8 cellular contexts compared by ENCODE assay signal in genomic region chr19:34254552-34255432, GRCh38. TPM values are rescaled to one million over a fixed set of nuclear protein-coding genes. Genes with fewer than 3 reads are reported as not detected.
DNase-seq lines count a peak whose midpoint lies in the region; ATAC-seq and TF ChIP-seq lines count a peak whose summit lies in the region.

A gene with protein sequence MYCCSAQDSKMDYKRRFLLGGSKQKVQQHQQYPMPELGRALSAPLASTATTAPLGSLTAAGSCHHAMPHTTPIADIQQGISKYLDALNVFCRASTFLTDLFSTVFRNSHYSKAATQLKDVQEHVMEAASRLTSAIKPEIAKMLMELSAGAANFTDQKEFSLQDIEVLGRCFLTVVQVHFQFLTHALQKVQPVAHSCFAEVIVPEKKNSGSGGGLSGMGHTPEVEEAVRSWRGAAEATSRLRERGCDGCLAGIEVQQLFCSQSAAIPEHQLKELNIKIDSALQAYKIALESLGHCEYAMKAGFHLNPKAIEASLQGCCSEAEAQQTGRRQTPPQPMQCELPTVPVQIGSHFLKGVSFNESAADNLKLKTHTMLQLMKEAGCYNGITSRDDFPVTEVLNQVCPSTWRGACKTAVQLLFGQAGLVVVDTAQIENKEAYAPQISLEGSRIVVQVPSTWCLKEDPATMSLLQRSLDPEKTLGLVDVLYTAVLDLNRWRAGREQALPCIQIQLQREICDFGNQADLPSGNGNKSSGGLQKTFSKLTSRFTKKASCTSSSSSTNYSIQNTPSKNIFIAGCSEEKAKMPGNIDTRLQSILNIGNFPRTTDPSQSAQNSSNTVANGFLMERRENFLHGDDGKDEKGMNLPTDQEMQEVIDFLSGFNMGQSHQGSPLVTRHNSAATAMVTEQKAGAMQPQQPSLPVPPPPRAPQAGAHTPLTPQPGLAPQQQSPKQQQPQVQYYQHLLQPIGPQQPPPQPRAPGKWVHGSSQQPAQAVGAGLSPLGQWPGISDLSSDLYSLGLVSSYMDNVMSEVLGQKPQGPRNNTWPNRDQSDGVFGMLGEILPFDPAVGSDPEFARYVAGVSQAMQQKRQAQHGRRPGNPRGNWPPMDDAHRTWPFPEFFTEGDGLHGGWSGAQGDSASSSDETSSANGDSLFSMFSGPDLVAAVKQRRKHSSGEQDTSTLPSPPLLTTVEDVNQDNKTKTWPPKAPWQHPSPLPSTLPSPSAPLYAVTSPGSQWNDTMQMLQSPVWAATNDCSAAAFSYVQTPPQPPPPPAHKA (N-terminal part only) (plus strand): TSS chr19:34254554. CDS start chr19:34300474, 45,920 bp downstream.

- H3K27me3 ChIP-seq in SJSA1 (replicated peaks) (no peaks in the 10 kb centered on the region), right cardiac atrium (ENCODE audit: control insufficient read depth, insufficient read depth) (no peaks in the 10 kb centered on the region)

- peaks cover 15% of the 10 kb centered on the region for H3K4me1 Mint-ChIP-seq in CD14-positive monocyte

- peak; percentile 89 for ATAC-seq in GM19372 (IDR thresholded peaks at IDR 0.05; ENCODE audit: low read depth, unreplicated experiment)
- ATAC-seq in HG03432 (IDR thresholded peaks at IDR 0.05; ENCODE audit: unreplicated experiment): peak; percentile 91
- ATAC-seq in right cardiac atrium: peak; percentile 63 to 71

- under 1% methylated on average over 111 of the region's 112 CpGs for WGBS in right cardiac atrium

- H3K4me1 ChIP-seq in SJSA1 (replicated peaks) (peaks cover 28% of the 10 kb centered on the region), right cardiac atrium (ENCODE audit: control insufficient read depth, insufficient read depth, low read length) (no peaks in the 10 kb centered on the region)

- peak within 1 kb of the TSS in 6 of 7 donors; percentile 62 to 91 (median 82) for H3K27ac Mint-ChIP-seq in CD14-positive monocyte

- intact Hi-C loops in CD14-positive monocyte (cut with micrococcal nuclease) (loop anchor here (5.0 to 10.0 kb wide), 2 partner anchors 80 to 83 kb away; no protein-coding TSS in a partner anchor), right cardiac atrium (cut with DNase I) (no loop called here)

- DNase-seq in CD14-positive monocyte (ENCODE audit: low spot score) (no peak), SJSA1 (ENCODE audit: low read depth in 1 of 2, low spot score in 2 of 2) (peak; percentile 62 to 80), amniotic epithelial cell (ENCODE audit: low read depth) (peak; percentile 47), right cardiac atrium (peak; percentile 50 to 81 (median 80)), retina (peak; percentile 70), cerebellar nuclear complex (lab: John Stamatoyannopoulos, UW) (no peak)

- peak within 1 kb of the TSS; percentile 96 to 97 for H3K4me3 Mint-ChIP-seq in CD14-positive monocyte

- no peak for TF ChIP-seq CTCF in CD14-positive monocyte (IDR thresholded peaks at IDR 0.05)

- H3K9me3 ChIP-seq in SJSA1 (replicated peaks): 0 out of 2 replicates have a peak, but pooled peaks cover 4% of the 10 kb centered on the region
- H3K9me3 ChIP-seq in right cardiac atrium (ENCODE audit: control insufficient read depth, low read length): no peaks in the 10 kb centered on the region

- peaks cover 0 to 13% (median 3%) of the 10 kb centered on the region in 7 donors for H3K9me3 Mint-ChIP-seq in CD14-positive monocyte

- H3K4me3 ChIP-seq in SJSA1 (peak within 1 kb of the TSS; percentile 100), right cardiac atrium (ENCODE audit: low read length) (peak within 1 kb of the TSS; percentile 89)

- H3K36me3 Mint-ChIP-seq in CD14-positive monocyte: peaks cover 0 to 6% of the 10 kb centered on the region in 2 donors

- H3K27ac ChIP-seq in SJSA1: peak within 1 kb of the TSS; percentile 81
- H3K27ac ChIP-seq in right cardiac atrium (ENCODE audit: low read length): peak within 1 kb of the TSS; percentile 89

- peaks cover 54 to 63% (median 58%) of the 10 kb centered on the region in 3 donors for H3K27me3 Mint-ChIP-seq in CD14-positive monocyte (ENCODE audit: low read depth in 3 of 3)

- peaks cover 6% of the 10 kb centered on the region for H3K36me3 ChIP-seq in SJSA1

RNA-seq across cellular contexts. Expression of the gene that starts here (rescaled TPM):
- polyA plus RNA-seq in CD14-positive monocyte (1 to 10 TPM; 1.1 to 2.1 TPM), right cardiac atrium (10.6 TPM)
- 12.7 and 20.7 TPM in 2 replicates for total RNA-seq in SJSA1 (2014; rRNA removed; shearing (Covaris generic))
- total RNA-seq in right cardiac atrium: 10 to 100 TPM; 21.1 to 22.7 (median 22.2) TPM

Comparison
In these comparisons a context has a peak if more than half of its experiments do, and no peak if none do; other contexts are left out.
1. DNase-seq: peak in SJSA1 (2 of 2), amniotic epithelial cell (single experiment), right cardiac atrium (3 of 3) and retina (single experiment); none in CD14-positive monocyte (single experiment) and cerebellar nuclear complex (0 of 2).
2. intact Hi-C loops: an anchor here in CD14-positive monocyte (5.0 to 10.0 kb wide); none called in right cardiac atrium.
3. Peak in every context shown above with its lines, with median percentiles within 50 percentile points of each other: ATAC-seq.